Comparison of ENCODE assay signal across 8 cellular contexts in genomic region chr12:12786716-12787601, GRCh38. TPM values are rescaled to one million over a fixed set of nuclear protein-coding genes. Genes with fewer than 3 reads are reported as not detected.
DNase-seq lines count a peak whose midpoint lies in the region; ATAC-seq and TF ChIP-seq lines count a peak whose summit lies in the region.

No MANE protein-coding gene starts in this region.

- DNase-seq in SHP77 (lab: John Stamatoyannopoulos, UW) = peak; percentile 8 to 25
- no peak for DNase-seq in SHP77 treated with DMSO at 0.1 percent for 48 hours (lab: John Stamatoyannopoulos, UW)
- peak; percentile 55 for DNase-seq in NCI-H128 (lab: John Stamatoyannopoulos, UW; ENCODE audit: unreplicated experiment)
- peak; percentile 73 for DNase-seq in activated B cell treated with CpG ODN at 0.5 μM for 24 hours
- DNase-seq in cardiac fibroblast (ENCODE audit: low read depth in 2 of 2) = peak; percentile 75 to 87
- peak; percentile 82 for DNase-seq in iris pigment epithelial cell (ENCODE audit: low read depth)
- DNase-seq in stimulated activated CD4-positive, alpha-beta T cell treated with anti-CD3 and anti-CD28 coated beads, Interleukin-12 subunit alpha, Interleukin-12 subunit beta, amount 100 ng/mL, for 4 hours = peak; percentile 73

- intact Hi-C loops in activated B cell treated with CpG ODN at 0.5 μM for 24 hours (cut with micrococcal nuclease) = loop anchor here (2.0 to 5.0 kb wide), 4 partner anchors 62 to 430 kb away; partner anchors contain the start of genes BORCS5 and GPRC5A

- peak; percentile 91 for ATAC-seq in HG02759 (IDR thresholded peaks at IDR 0.05; ENCODE audit: unreplicated experiment)
- ATAC-seq in activated B cell treated with CpG ODN at 0.5 μM for 24 hours (ENCODE audit: low read depth) = peak; percentile 92

- peak overlapping the region; percentile 87 for H3K4me3 Mint-ChIP-seq in activated B cell treated with CpG ODN at 0.5 μM for 24 hours

- TF ChIP-seq CTCF in activated B cell treated with CpG ODN at 0.5 μM for 24 hours (IDR thresholded peaks at IDR 0.05) (no peak), cardiac fibroblast (IDR thresholded peaks at IDR 0.05; ENCODE audit: low read depth, low read length) (no peak)

- H3K4me1 Mint-ChIP-seq in activated B cell treated with CpG ODN at 0.5 μM for 24 hours = peaks cover 23% of the 10 kb centered on the region

- H3K9me3 Mint-ChIP-seq in activated B cell treated with CpG ODN at 0.5 μM for 24 hours = no peaks in the 10 kb centered on the region

- H3K27ac Mint-ChIP-seq in activated B cell treated with CpG ODN at 0.5 μM for 24 hours = peak overlapping the region; percentile 86

- POLR2A ChIA-PET in activated B cell treated with CpG ODN at 0.5 μM for 24 hours (lab: Charles Lee) = interaction anchor here (0.5 to 2.7 kb wide), 20 partner anchors 9 to 1359 kb away, joined by 3 to 36 read pairs (median 5); partner anchors contain the start of genes BORCS5, DDX47, FAM234B and LRP6

- no peaks in the 10 kb centered on the region for H3K27me3 Mint-ChIP-seq in activated B cell treated with CpG ODN at 0.5 μM for 24 hours

- peak overlapping the region; percentile 50 to 60 for H3K4me3 ChIP-seq in cardiac fibroblast (replicated peaks in 1 of 2; ENCODE audit: low read depth in 2 of 2, low read length in 2 of 2)

- CTCF ChIA-PET in activated B cell treated with CpG ODN at 0.5 μM for 24 hours (lab: Charles Lee) = interaction anchor here (1.0 to 4.7 kb wide), 9 partner anchors 18 to 425 kb away, joined by 3 to 71 read pairs (median 9); partner anchors contain the start of gene DDX47

- no peaks in the 10 kb centered on the region for H3K36me3 Mint-ChIP-seq in activated B cell treated with CpG ODN at 0.5 μM for 24 hours (ENCODE audit: low read depth)

RNA-seq across cellular contexts. Expression of gene APOLD1, which starts 1.5 kb away (rescaled TPM):
- total RNA-seq in activated B cell treated with CpG ODN at 0.5 μM for 24 hours = 0.75 and 0.81 TPM in 2 replicates

RNA-seq across cellular contexts. Expression of gene DDX47, which starts 26.2 kb away (rescaled TPM):
- total RNA-seq in activated B cell treated with CpG ODN at 0.5 μM for 24 hours = 97.1 and 98.5 TPM in 2 replicates
